Comparison of ENCODE assay signal across 18 cellular contexts in the genomic region with DNA sequence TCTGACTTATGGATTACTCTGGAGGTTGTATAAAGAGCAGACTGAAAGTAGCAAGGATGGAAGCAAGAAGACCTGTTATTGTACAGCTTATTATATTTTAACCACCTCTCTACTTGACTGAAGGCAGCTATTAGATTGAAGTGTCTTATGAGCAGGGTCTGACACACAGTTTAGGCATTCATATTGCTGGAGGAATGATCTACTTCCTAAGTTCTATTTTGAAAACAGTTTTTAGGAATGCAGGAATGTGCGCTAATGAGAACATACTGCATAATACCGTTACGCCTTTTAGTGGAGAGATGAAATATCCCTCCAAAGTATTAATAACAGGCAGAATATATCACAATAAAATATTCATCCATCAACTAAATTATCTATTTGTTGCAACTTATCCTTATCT.
A peak's percentile ranks its signal among the peaks of the same experiment; 100 is the strongest.
DNase-seq lines count a peak whose midpoint lies in the region; ATAC-seq and TF ChIP-seq lines count a peak whose summit lies in the region.
"Had no signal": no experiment of that assay in that cellular context is flagged by ENCODE, and none has a peak within 500 bp of the region (broad histone marks: within the 10 kb centered on the region; RNA-seq: fewer than 3 reads in every experiment).

No MANE protein-coding gene starts in this region.

- no peak for ATAC-seq in activated T-cell treated with anti-CD3 and anti-CD28 coated beads, Interleukin-2, amount 50 U/mL, for 4 hours
- ATAC-seq: HepG2 had no signal

- no peaks in the 10 kb centered on the region for H3K27me3 Mint-ChIP-seq in activated T-cell treated with anti-CD3 and anti-CD28 coated beads, Interleukin-2, amount 50 U/mL, for 4 hours (ENCODE audit: low read depth)
- H3K27me3 Mint-ChIP-seq: CD4-positive, alpha-beta memory T cell had no signal

- no peaks in the 10 kb centered on the region for H4K20me1 ChIP-seq in PC-9 (ENCODE audit: insufficient read depth)
- H4K20me1 ChIP-seq: BLaER1 had no signal

- CTCF ChIA-PET in PC-9 (lab: Charles Lee) = interaction anchor here (0.7 kb wide), 1 partner anchor 114 kb away, joined by 4 read pairs; no protein-coding TSS in a partner anchor

- no peaks in the 10 kb centered on the region for H3K4me1 Mint-ChIP-seq in activated T-cell treated with anti-CD3 and anti-CD28 coated beads, Interleukin-2, amount 50 U/mL, for 4 hours (ENCODE audit: low read depth)
- H3K4me1 Mint-ChIP-seq: CD4-positive, alpha-beta memory T cell had no signal

- intact Hi-C loops in PC-9 (cut with micrococcal nuclease; ENCODE audit: unreplicated experiment) = no loop called here

- H3K9me3 ChIP-seq in adipocyte (ENCODE audit: control insufficient read depth, low read length) (no peaks in the 10 kb centered on the region), PC-9 (ENCODE audit: insufficient read depth, low read depth) (no peaks in the 10 kb centered on the region)
- H3K9me3 ChIP-seq: BLaER1, SJCRH30 had no signal

- H3K4me3 ChIP-seq in adipocyte (ENCODE audit: low read length) (no peak overlapping the region), fibroblast of pulmonary artery (replicated peaks; ENCODE audit: low read depth, low read length) (no peak overlapping the region), PC-9 (no peak overlapping the region)
- H3K4me3 ChIP-seq: BLaER1, SJCRH30 had no signal

- H3K4me3 Mint-ChIP-seq in activated T-cell treated with anti-CD3 and anti-CD28 coated beads, Interleukin-2, amount 50 U/mL, for 4 hours = no peak overlapping the region
- H3K4me3 Mint-ChIP-seq: CD4-positive, alpha-beta memory T cell had no signal

- H3K4me2 ChIP-seq in PC-9 = no peak overlapping the region
- H3K4me2 ChIP-seq: BLaER1 had no signal

- H3K79me2 ChIP-seq in PC-9 (ENCODE audit: low read depth) = no peaks in the 10 kb centered on the region

- H3K4me1 ChIP-seq in adipocyte (ENCODE audit: control insufficient read depth, insufficient read depth, low read length) (no peaks in the 10 kb centered on the region), PC-9 (replicated peaks; ENCODE audit: insufficient read depth) (no peaks in the 10 kb centered on the region)
- H3K4me1 ChIP-seq: BLaER1, SJCRH30 had no signal

- DNase-seq in EL (peak; percentile 42), adipocyte (ENCODE audit: low read depth) (peak; percentile 7), fibroblast of pulmonary artery (ENCODE audit: low read depth) (peak; percentile 3), non-pigmented ciliary epithelial cell (ENCODE audit: low read depth) (peak; percentile 15), activated T-cell treated with anti-CD3 and anti-CD28 coated beads for 4 hours (no peak), PC-9 (no peak)
- DNase-seq in activated T-cell treated with anti-CD3 and anti-CD28 coated beads, Interleukin-2, amount 50 U/mL, for 48 hours = no peak
- DNase-seq in activated T-cell treated with anti-CD3 and anti-CD28 coated beads, Interleukin-2, amount 50 U/mL, for 4 hours = no peak
- DNase-seq: CD4-positive, alpha-beta memory T cell; H7; KG1; NCI-H1417; NCI-H187 treated with DMSO at 0.1 percent for 48 hours; NCI-H226; NCI-H524; SJCRH30 had no signal

- H3K36me3 ChIP-seq in adipocyte (ENCODE audit: control insufficient read depth, insufficient read depth, low read length, severe bottlenecking) (no peaks in the 10 kb centered on the region), PC-9 (ENCODE audit: low read depth) (no peaks in the 10 kb centered on the region)
- H3K36me3 ChIP-seq: BLaER1, SJCRH30 had no signal

- POLR2A ChIA-PET in PC-9 (lab: Charles Lee; ENCODE audit: unreplicated experiment) = no interaction called here

- TF ChIP-seq CTCF in fibroblast of pulmonary artery (IDR thresholded peaks at IDR 0.05; ENCODE audit: low read length, missing control alignments) (no peak), PC-9 (conservative IDR thresholded peaks at IDR 0.05) (no peak)

- H3K9ac ChIP-seq in adipocyte (ENCODE audit: low read length) = no peak overlapping the region
- H3K9ac ChIP-seq: BLaER1 had no signal

- no peaks in the 10 kb centered on the region for H3K9me2 ChIP-seq in PC-9 (ENCODE audit: insufficient read depth)

- H3K27me3 ChIP-seq in adipocyte (replicated peaks; ENCODE audit: control insufficient read depth, insufficient read depth, low read length) (no peaks in the 10 kb centered on the region), PC-9 (ENCODE audit: insufficient read depth, low read depth) (no peaks in the 10 kb centered on the region)
- H3K27me3 ChIP-seq: BLaER1, SJCRH30 had no signal

- H2AFZ ChIP-seq in PC-9 = no peak overlapping the region

- no TSS peak for BruUV-seq in PC-9 (replicated peaks; lab: Mats Ljungman, UMichigan)

- H3K9me3 Mint-ChIP-seq in activated T-cell treated with anti-CD3 and anti-CD28 coated beads, Interleukin-2, amount 50 U/mL, for 4 hours = no peaks in the 10 kb centered on the region

- H3K27ac ChIP-seq in PC-9 = no peak overlapping the region
- H3K27ac ChIP-seq: BLaER1, SJCRH30 had no signal

- peaks cover 14% of the 10 kb centered on the region for H3K36me3 Mint-ChIP-seq in activated T-cell treated with anti-CD3 and anti-CD28 coated beads, Interleukin-2, amount 50 U/mL, for 4 hours (ENCODE audit: insufficient read depth)

- H3F3A ChIP-seq in PC-9 (ENCODE audit: insufficient read depth, low read depth) = no peaks in the 10 kb centered on the region

Comparison
In these comparisons a context has a peak if more than half of its experiments do, and no peak if none do; other contexts are left out.
1. DNase-seq: peak in EL (single experiment), adipocyte (single experiment), fibroblast of pulmonary artery (single experiment) and non-pigmented ciliary epithelial cell (single experiment); none in activated T-cell treated with anti-CD3 and anti-CD28 coated beads for 4 hours (single experiment), PC-9 (0 of 2), activated T-cell treated with anti-CD3 and anti-CD28 coated beads, Interleukin-2, amount 50 U/mL, for 48 hours (0 of 2) and activated T-cell treated with anti-CD3 and anti-CD28 coated beads, Interleukin-2, amount 50 U/mL, for 4 hours (single experiment).